15 cellular contexts compared by ENCODE assay signal in genomic region chr2:39851251-39851650, GRCh38.
DNase-seq lines count a peak whose midpoint lies in the region; ATAC-seq and TF ChIP-seq lines count a peak whose summit lies in the region.
"Had no signal": no experiment of that assay in that cellular context is flagged by ENCODE, and none has a peak within 500 bp of the region (broad histone marks: within the 10 kb centered on the region; RNA-seq: fewer than 3 reads in every experiment).

No MANE protein-coding gene starts in this region.

- H4K20me1 ChIP-seq in DOHH2 (ENCODE audit: control insufficient read depth, insufficient read depth, low read depth, low read length): no peaks in the 10 kb centered on the region

- peak overlapping the region; percentile 42 for H3K4me2 ChIP-seq in DOHH2 (ENCODE audit: low read length)

- H3K79me2 ChIP-seq in DOHH2 (ENCODE audit: control insufficient read depth, low read length): no peaks in the 10 kb centered on the region

- peak overlapping the region; percentile 73 for H2AFZ ChIP-seq in neuron (ENCODE audit: low read depth, low read length)

- peak; percentile 10 for ATAC-seq in HG02852 (IDR thresholded peaks at IDR 0.05; ENCODE audit: unreplicated experiment)
- ATAC-seq: esophagus mucosa had no signal

- H3K27me3 ChIP-seq in DOHH2 (ENCODE audit: control insufficient read depth, low read length) (no peaks in the 10 kb centered on the region), SJCRH30 (no peaks in the 10 kb centered on the region), neuron (ENCODE audit: insufficient read depth, low read length) (no peaks in the 10 kb centered on the region)

- H3K9me3 ChIP-seq in DOHH2 (ENCODE audit: control insufficient read depth, insufficient read depth, low read length): no peaks in the 10 kb centered on the region
- H3K9me3 ChIP-seq in SJCRH30 (replicated peaks): no peaks in the 10 kb centered on the region
- no peaks in the 10 kb centered on the region for H3K9me3 ChIP-seq in neuron (ENCODE audit: low read length)
- H3K9me3 ChIP-seq: mucosa of descending colon had no signal

- H3K9me2 ChIP-seq in DOHH2 (replicated peaks; ENCODE audit: control insufficient read depth, low read length): no peaks in the 10 kb centered on the region

- H3K27ac ChIP-seq in DOHH2 (ENCODE audit: low read depth, low read length) (no peak overlapping the region), SJCRH30 (no peak overlapping the region), caudate nucleus (ENCODE audit: low read depth, low read length) (no peak overlapping the region)

- H3K36me3 ChIP-seq in DOHH2 (ENCODE audit: control insufficient read depth, low read length) (no peaks in the 10 kb centered on the region), SJCRH30 (no peaks in the 10 kb centered on the region), neuron (ENCODE audit: insufficient read depth, low read length) (no peaks in the 10 kb centered on the region)

- no peak for DNase-seq in SJCRH30
- no peak for DNase-seq in caudate nucleus (lab: John Stamatoyannopoulos, UW)
- no peak for DNase-seq in NCI-H1930 (lab: John Stamatoyannopoulos, UW)
- DNase-seq in NCI-H1092 treated with DMSO at 0.1 percent for 48 hours (lab: John Stamatoyannopoulos, UW): no peak
- DNase-seq in hepatic stellate cell (ENCODE audit: low spot score): no peak
- DNase-seq: activated CD8-positive, alpha-beta memory T cell treated with anti-CD3 and anti-CD28 coated beads for 24 hours; activated naive CD4-positive, alpha-beta T cell treated with Interleukin-2 at 50 U/mL for 16 hours; NCI-H510A; stimulated activated CD4-positive, alpha-beta T cell treated with anti-CD3 and anti-CD28 coated beads, Interleukin-4, amount 100 ng/mL, for 4 hours; stimulated activated naive CD4-positive, alpha-beta T cell treated with Interleukin-2 at 50 U/mL for 16 hours had no signal

- peaks cover 27% of the 10 kb centered on the region for H3K4me1 ChIP-seq in DOHH2 (ENCODE audit: control insufficient read depth, low read length)
- H3K4me1 ChIP-seq in SJCRH30: peaks cover 12% of the 10 kb centered on the region
- peaks cover 20% of the 10 kb centered on the region for H3K4me1 ChIP-seq in neuron (ENCODE audit: insufficient read depth, low read length)

- H3F3A ChIP-seq in DOHH2 (ENCODE audit: control insufficient read depth, insufficient read depth): no peaks in the 10 kb centered on the region

- no peak for TF ChIP-seq CTCF in DOHH2 (IDR thresholded peaks at IDR 0.05; ENCODE audit: low read depth, low read length, poor library complexity, severe bottlenecking)

- H3K4me3 ChIP-seq in DOHH2 (ENCODE audit: low read length) (no peak overlapping the region), SJCRH30 (peak overlapping the region; percentile 35), neuron (ENCODE audit: low read length) (no peak overlapping the region)
- H3K4me3 ChIP-seq: mucosa of descending colon had no signal
